8 cellular contexts compared by ENCODE assay signal in genomic region chr11:61162092-61162935, GRCh38. TPM values are rescaled to one million over a fixed set of nuclear protein-coding genes. Genes with fewer than 3 reads are reported as not detected.
DNase-seq lines count a peak whose midpoint lies in the region; ATAC-seq and TF ChIP-seq lines count a peak whose summit lies in the region.

No MANE protein-coding gene starts in this region.

- intact Hi-C loops in colonic mucosa (cut with DNase I) (no loop called here), upper lobe of right lung (cut with DNase I) (no loop called here)

- H3K36me3 ChIP-seq in HUES48 (ENCODE audit: control insufficient read depth, insufficient read depth, low read length), result peaks cover 2% of the 10 kb centered on the region
- peaks cover 6% of the 10 kb centered on the region; the same call in 1 of the 2 replicates for H3K36me3 ChIP-seq in RWPE2 (ENCODE audit: low read depth)
- no peaks in the 10 kb centered on the region for H3K36me3 ChIP-seq in colonic mucosa
- no peaks in the 10 kb centered on the region for H3K36me3 ChIP-seq in upper lobe of right lung

- DNase-seq in CMK (ENCODE audit: low read depth) (peak; percentile 39), RWPE2 (ENCODE audit: low spot score) (no peak), colonic mucosa (no peak), midbrain (lab: John Stamatoyannopoulos, UW) (peak; percentile 17), upper lobe of right lung (no peak)

- H3K27me3 ChIP-seq in HUES48 (ENCODE audit: control insufficient read depth, insufficient read depth, low read length), result no peaks in the 10 kb centered on the region
- H3K27me3 ChIP-seq in RWPE2 (ENCODE audit: insufficient read depth, poor library complexity, severe bottlenecking), result no peaks in the 10 kb centered on the region
- H3K27me3 ChIP-seq in colonic mucosa, result no peaks in the 10 kb centered on the region
- H3K27me3 ChIP-seq in upper lobe of right lung, result no peaks in the 10 kb centered on the region

- TF ChIP-seq CTCF in RWPE2 (IDR thresholded peaks at IDR 0.05; ENCODE audit: poor library complexity, severe bottlenecking), result no peak
- TF ChIP-seq CTCF in colonic mucosa (IDR thresholded peaks at IDR 0.05), result no peak
- no peak for TF ChIP-seq CTCF in upper lobe of right lung (IDR thresholded peaks at IDR 0.05)

- H3K9ac ChIP-seq in HUES48 (ENCODE audit: low read depth, low read length) (peak overlapping the region; percentile 88), colonic mucosa (ENCODE audit: low read depth in 2 of 2, low read length in 2 of 2) (peak overlapping the region; percentile 20 to 80)

- no peak overlapping the region for H3K27ac ChIP-seq in HUES48 (ENCODE audit: low read depth, low read length)
- H3K27ac ChIP-seq in RWPE2 (ENCODE audit: poor library complexity, severe bottlenecking), result peak overlapping the region; percentile 80
- peak overlapping the region; percentile 94 for H3K27ac ChIP-seq in colonic mucosa
- H3K27ac ChIP-seq in upper lobe of right lung, result peak overlapping the region; percentile 96

- H3K4me1 ChIP-seq in HUES48 (ENCODE audit: control insufficient read depth, insufficient read depth, low read length) (peaks cover 16% of the 10 kb centered on the region), RWPE2 (ENCODE audit: insufficient read depth, poor library complexity, severe bottlenecking) (peaks cover 22% of the 10 kb centered on the region), colonic mucosa (peaks cover 3% of the 10 kb centered on the region), upper lobe of right lung (peaks cover 21% of the 10 kb centered on the region)

- H3K4me3 ChIP-seq in HUES48 (ENCODE audit: low read depth, low read length) (peak overlapping the region; percentile 77), RWPE2 (ENCODE audit: severe bottlenecking) (peak overlapping the region; percentile 64), colonic mucosa (peak overlapping the region; percentile 51), upper lobe of right lung (peak overlapping the region; percentile 77)

- ATAC-seq in RWPE2 (ENCODE audit: low read depth), result no peak
- ATAC-seq in upper lobe of right lung, result no peak
- ATAC-seq in GM19328 (IDR thresholded peaks at IDR 0.05; ENCODE audit: unreplicated experiment), result no peak
- no peak for ATAC-seq in HG03520 (IDR thresholded peaks at IDR 0.05; ENCODE audit: unreplicated experiment)

- H3K9me3 ChIP-seq in HUES48 (ENCODE audit: control insufficient read depth, insufficient read depth, low read length) (no peaks in the 10 kb centered on the region; the same call in 1 of the 2 replicates), RWPE2 (ENCODE audit: severe bottlenecking) (no peaks in the 10 kb centered on the region), colonic mucosa (no peaks in the 10 kb centered on the region), upper lobe of right lung (no peaks in the 10 kb centered on the region)

RNA-seq across cellular contexts. Expression of gene VPS37C, which starts 1.1 kb away (rescaled TPM):
- total RNA-seq in colonic mucosa (10 to 100 TPM; 26.8 to 35.4 TPM), upper lobe of right lung (30.2 TPM)

RNA-seq across cellular contexts. Expression of gene PGA3, which starts 41.0 kb away (rescaled TPM):
- total RNA-seq in colonic mucosa (under 1 TPM in 1 of 2 donors, not detected in 1; 0.35 TPM), upper lobe of right lung (not detected)

RNA-seq across cellular contexts. Expression of gene PGA4, which starts 59.8 kb away (rescaled TPM):
- not detected for total RNA-seq in colonic mucosa
- 0.67 TPM for total RNA-seq in upper lobe of right lung

Comparison
In these comparisons a context has a peak if more than half of its experiments do, and no peak if none do; other contexts are left out.
1. DNase-seq: peak in CMK (single experiment) and midbrain (single experiment); none in RWPE2 (single experiment), colonic mucosa (single experiment) and upper lobe of right lung (single experiment).
2. Peak in every context shown above with its lines, with median percentiles within 50 percentile points of each other: H3K4me3 ChIP-seq.